ENCODE assay signal across 24 cellular contexts in genomic region chr2:241263061-241263460, GRCh38.
"Had no signal": no experiment of that assay in that cellular context is flagged by ENCODE, and none has a peak within 500 bp of the region (broad histone marks: within the 10 kb centered on the region; RNA-seq: fewer than 3 reads in every experiment).

No MANE protein-coding gene starts in this region.

- ATAC-seq: left ventricle myocardium superior, pancreas, psoas muscle, right cardiac atrium, T-helper 17 cell had no signal

- H3K27ac Mint-ChIP-seq: activated CD4-positive, alpha-beta memory T cell treated with anti-CD3 and anti-CD28 coated beads for 36 hours; activated CD4-positive, alpha-beta T cell treated with anti-CD3 and anti-CD28 coated beads, Interleukin-2, amount 10 ng/mL, durations not matched to agents 24 days and 14 days; activated naive CD8-positive, alpha-beta T cell; nephron; stimulated activated naive CD8-positive, alpha-beta T cell treated with anti-CD3 and anti-CD28 coated beads, Interleukin-15, Interleukin-2, amounts not matched to agents 100 ng/mL and 50 ng/mL, for 24 hours; T-helper 17 cell had no signal

- H3K4me1 ChIP-seq: esophagus squamous epithelium, pancreas had no signal

- H3K4me3 Mint-ChIP-seq: activated CD4-positive, alpha-beta memory T cell treated with anti-CD3 and anti-CD28 coated beads for 36 hours; activated CD4-positive, alpha-beta T cell treated with anti-CD3 and anti-CD28 coated beads, Interleukin-2, amount 10 ng/mL, durations not matched to agents 24 days and 14 days; activated naive CD8-positive, alpha-beta T cell; brain; nephron; stimulated activated naive CD8-positive, alpha-beta T cell treated with anti-CD3 and anti-CD28 coated beads, Interleukin-15, Interleukin-2, amounts not matched to agents 100 ng/mL and 50 ng/mL, for 24 hours; T-helper 17 cell had no signal

- H3K27me3 Mint-ChIP-seq: activated CD4-positive, alpha-beta memory T cell treated with anti-CD3 and anti-CD28 coated beads for 36 hours; activated CD4-positive, alpha-beta T cell treated with anti-CD3 and anti-CD28 coated beads, Interleukin-2, amount 10 ng/mL, durations not matched to agents 24 days and 14 days; activated naive CD8-positive, alpha-beta T cell; brain; stimulated activated naive CD8-positive, alpha-beta T cell treated with anti-CD3 and anti-CD28 coated beads, Interleukin-15, Interleukin-2, amounts not matched to agents 100 ng/mL and 50 ng/mL, for 24 hours; T-helper 17 cell had no signal

- H3K9me3 ChIP-seq: ascending aorta, esophagus squamous epithelium, neutrophil, pancreas, psoas muscle, spleen, upper lobe of left lung, vagina had no signal

- H3K4me3 ChIP-seq: ascending aorta, esophagus squamous epithelium, pancreas, psoas muscle, spleen, upper lobe of left lung, vagina had no signal

- H3K27me3 ChIP-seq: ascending aorta, esophagus squamous epithelium, neutrophil, pancreas, spleen, upper lobe of left lung, vagina had no signal

- DNase-seq: activated CD4-positive, alpha-beta memory T cell treated with anti-CD3 and anti-CD28 coated beads for 36 hours; activated CD4-positive, alpha-beta T cell treated with anti-CD3 and anti-CD28 coated beads, Interleukin-2, amount 10 ng/mL, durations not matched to agents 24 days and 14 days; activated CD4-positive, CD25-positive, alpha-beta regulatory T cell treated with anti-CD3 and anti-CD28 coated beads, Interleukin-2, amount 50 U/mL, for 72 hours; activated effector memory CD4-positive, alpha-beta T cell treated with Interleukin-2 at 50 U/mL for 16 hours; activated naive CD4-positive, alpha-beta T cell treated with Interleukin-2 at 50 U/mL for 16 hours; activated T-cell treated with anti-CD3 and anti-CD28 coated beads, Interleukin-2, amount 50 U/mL, for 48 hours; esophagus squamous epithelium; left ventricle myocardium superior; psoas muscle; right cardiac atrium; spleen; substantia nigra; T-helper 17 cell; T1000; upper lobe of left lung had no signal

- H3K9me3 Mint-ChIP-seq: activated CD4-positive, alpha-beta memory T cell treated with anti-CD3 and anti-CD28 coated beads for 36 hours; activated CD4-positive, alpha-beta T cell treated with anti-CD3 and anti-CD28 coated beads, Interleukin-2, amount 10 ng/mL, durations not matched to agents 24 days and 14 days; brain; nephron; stimulated activated naive CD8-positive, alpha-beta T cell treated with anti-CD3 and anti-CD28 coated beads, Interleukin-15, Interleukin-2, amounts not matched to agents 100 ng/mL and 50 ng/mL, for 24 hours had no signal

- H3K27ac ChIP-seq: ascending aorta, epithelial cell of prostate, esophagus squamous epithelium, neutrophil, pancreas, psoas muscle, spleen, upper lobe of left lung, vagina had no signal
